ENCODE assay signal across 1 cellular context in genomic region chr6:27742833-27743573, GRCh38.
TF ChIP-seq lines count a peak whose summit lies in the region.

No MANE protein-coding gene starts in this region.

TF ChIP-seq in HEK293T, 16 proteins besides CTCF, POLR2A, EP300 and RAD21 (continued from another document):
- TF ChIP-seq PKNOX1 (IDR thresholded peaks at IDR 0.05), result peak; percentile 72; the same call in 1 of the 2 replicates
TF ChIP-seq in HEK293T: peak in this region for 1.
